Comparison of ENCODE assay signal across 33 cellular contexts in genomic region chrX:57270980-57271379, GRCh38.
"Had no signal": no experiment of that assay in that cellular context is flagged by ENCODE, and none has a peak within 500 bp of the region (broad histone marks: within the 10 kb centered on the region; RNA-seq: fewer than 3 reads in every experiment).

No MANE protein-coding gene starts in this region.

- H3K4me3 ChIP-seq: adrenal gland, body of pancreas, breast epithelium, cardiac muscle cell, colonic mucosa had no signal

- FAIRE-seq: astrocyte, TTC549 had no signal

- H3K27me3 ChIP-seq: body of pancreas, brain microvascular endothelial cell, cardiac muscle cell, colonic mucosa had no signal

- H3K36me3 ChIP-seq: adrenal gland, brain microvascular endothelial cell, breast epithelium, cardiac muscle cell, colonic mucosa had no signal

- DNase-seq: activated B cell treated with CpG ODN at 0.5 μM for 24 hours; activated CD4-positive, alpha-beta memory T cell treated with anti-CD3 and anti-CD28 coated beads for 36 hours; activated CD4-positive, alpha-beta T cell treated with anti-CD3 and anti-CD28 coated beads for 4 hours; activated CD4-positive, alpha-beta T cell treated with anti-CD3 and anti-CD28 coated beads, Interleukin-2, amount 10 ng/mL, durations not matched to agents 24 days and 14 days; activated CD4-positive, alpha-beta T cell treated with anti-CD3 and anti-CD28 coated beads, Interleukin-2, amount 50 U/mL, for 1 hour; activated CD4-positive, alpha-beta T cell treated with anti-CD3 and anti-CD28 coated beads, Interleukin-2, amount 50 U/mL, for 4 hours; activated CD4-positive, CD25-positive, alpha-beta regulatory T cell treated with anti-CD3 and anti-CD28 coated beads, Interleukin-2, amount 50 U/mL, for 72 hours; activated CD8-positive, alpha-beta memory T cell treated with anti-CD3 and anti-CD28 coated beads, Interleukin-2, amount 50 U/mL, for 4 hours; activated CD8-positive, alpha-beta T cell treated with anti-CD3 and anti-CD28 coated beads for 36 hours; activated effector memory CD4-positive, alpha-beta T cell treated with anti-CD3 and anti-CD28 coated beads, Interleukin-2, amount 50 U/mL, for 16 hours; activated gamma-delta T cell treated with Interleukin-2 at 50 U/mL for 16 hours; activated naive CD4-positive, alpha-beta T cell; activated naive CD4-positive, alpha-beta T cell treated with anti-CD3 and anti-CD28 coated beads for 36 hours; activated naive CD4-positive, alpha-beta T cell treated with anti-CD3 and anti-CD28 coated beads, Interleukin-2, amount 50 U/mL, for 16 hours; activated naive CD8-positive, alpha-beta T cell treated with anti-CD3 and anti-CD28 coated beads for 36 hours; activated T-cell treated with anti-CD3 and anti-CD28 coated beads for 4 hours; activated T-cell treated with anti-CD3 and anti-CD28 coated beads, Interleukin-2, amount 50 U/mL, for 1 hour; activated T-cell treated with anti-CD3 and anti-CD28 coated beads, Interleukin-2, amount 50 U/mL, for 4 hours; activated T-cell treated with anti-CD3 and anti-CD28 coated beads, Interleukin-2, amount 50 U/mL, for 72 hours; adrenal gland; amniotic stem cell; aorta; body of pancreas; brain microvascular endothelial cell; caudate nucleus; cerebellar nuclear complex; colonic mucosa; T-helper 17 cell; T-helper 9 cell had no signal
